Comparison of ENCODE assay signal across 9 cellular contexts in genomic region chrX:49308604-49309269, GRCh38. TPM values are rescaled to one million over a fixed set of nuclear protein-coding genes. Genes with fewer than 3 reads are reported as not detected.
DNase-seq lines count a peak whose midpoint lies in the region; ATAC-seq lines count a peak whose summit lies in the region.
"Had no signal": no experiment of that assay in that cellular context is flagged by ENCODE, and none has a peak within 500 bp of the region (broad histone marks: within the 10 kb centered on the region; RNA-seq: fewer than 3 reads in every experiment).

No MANE protein-coding gene starts in this region.

- no peak overlapping the region for H3K23ac ChIP-seq in trophoblast cell (ENCODE audit: low read length)

- H2BK12ac ChIP-seq in trophoblast cell (ENCODE audit: low read length), result peak overlapping the region; percentile 94

- no peaks in the 10 kb centered on the region for H3K9me3 ChIP-seq in T-helper 17 cell (ENCODE audit: control insufficient read depth, low read length, poor library complexity, severe bottlenecking)
- H3K9me3 ChIP-seq in trophoblast cell (ENCODE audit: insufficient read depth, low read depth, low read length), result no peaks in the 10 kb centered on the region
- H3K9me3 ChIP-seq: adrenal gland had no signal

- H4K8ac ChIP-seq in trophoblast cell (ENCODE audit: low read depth, low read length), result peak overlapping the region; percentile 92

- peak overlapping the region; percentile 87 for H2BK120ac ChIP-seq in trophoblast cell (ENCODE audit: insufficient read depth, low read length, poor library complexity)

- no peak overlapping the region for H3K9ac ChIP-seq in trophoblast cell (ENCODE audit: low read length)

- peak overlapping the region; percentile 85 for H2AK5ac ChIP-seq in trophoblast cell (ENCODE audit: low read length)

- peak overlapping the region; percentile 88 for H2AFZ ChIP-seq in trophoblast cell (ENCODE audit: insufficient read depth, low read length, poor library complexity)

- DNase-seq in ELF-1 (ENCODE audit: low read depth, low spot score), result peak; percentile 18
- DNase-seq in T-helper 17 cell, result no peak
- DNase-seq in fibroblast of gingiva (ENCODE audit: low read depth), result peak; percentile 13
- no peak for DNase-seq in trophoblast cell
- no peak for DNase-seq in HK-2 (ENCODE audit: unreplicated experiment)
- no peak for DNase-seq in NCI-H2227 (lab: John Stamatoyannopoulos, UW; ENCODE audit: unreplicated experiment)
- no peak for DNase-seq in NAMALWA (ENCODE audit: low spot score)

- ATAC-seq in T-helper 17 cell (peak; percentile 58), GM21515 (IDR thresholded peaks at IDR 0.05; ENCODE audit: unreplicated experiment) (no peak)

- H3K4me3 ChIP-seq in trophoblast cell (ENCODE audit: low read depth, low read length), result no peak overlapping the region

- peak overlapping the region; percentile 87 for H2BK5ac ChIP-seq in trophoblast cell (ENCODE audit: low read depth, low read length, poor library complexity)

- H3K18ac ChIP-seq in trophoblast cell (ENCODE audit: low read length), result peak overlapping the region; percentile 82

- peak overlapping the region; percentile 72 for H4K12ac ChIP-seq in trophoblast cell (ENCODE audit: low read depth, low read length)

- H3K4me2 ChIP-seq in trophoblast cell (ENCODE audit: low read length), result no peak overlapping the region

- WGBS in trophoblast cell (ENCODE audit: extremely low coverage, insufficient coverage, insufficient read length), result no CpG with 5 or more reads among the region's 15 CpGs

- H3K4me1 Mint-ChIP-seq in T-helper 17 cell, result peaks cover 13% of the 10 kb centered on the region

- no peaks in the 10 kb centered on the region for H3K36me3 ChIP-seq in trophoblast cell (ENCODE audit: control insufficient read depth in 1 of 2, insufficient read depth in 2 of 2, low read length in 2 of 2)
- H3K36me3 ChIP-seq: adrenal gland had no signal

- H3K27ac Mint-ChIP-seq in T-helper 17 cell, result peak overlapping the region; percentile 97

- peak overlapping the region; percentile 94 for H3K14ac ChIP-seq in trophoblast cell (ENCODE audit: low read length)

- peak overlapping the region; percentile 85 for H3K27ac ChIP-seq in trophoblast cell (ENCODE audit: low read depth, low read length)

- H3K27me3 Mint-ChIP-seq in T-helper 17 cell, result no peaks in the 10 kb centered on the region

- peak overlapping the region; percentile 93 for H4K91ac ChIP-seq in trophoblast cell (ENCODE audit: low read depth, low read length)

- peaks cover 6 to 10% of the 10 kb centered on the region in 2 experiments for H3K4me1 ChIP-seq in trophoblast cell (ENCODE audit: control insufficient read depth in 1 of 2, insufficient read depth in 2 of 2, low read length in 2 of 2)

- H3K27me3 ChIP-seq in trophoblast cell (ENCODE audit: insufficient read depth, low read length), result no peaks in the 10 kb centered on the region

- H3K79me1 ChIP-seq in trophoblast cell (ENCODE audit: low read length), result peaks cover 7% of the 10 kb centered on the region

- peaks cover 2% of the 10 kb centered on the region for H3K36me3 Mint-ChIP-seq in T-helper 17 cell (ENCODE audit: low read depth)

- peak overlapping the region; percentile 58 for H3K4ac ChIP-seq in trophoblast cell (ENCODE audit: low read depth, low read length)

- H3K4me3 Mint-ChIP-seq in T-helper 17 cell, result peak overlapping the region; percentile 94

- H3K79me2 ChIP-seq in trophoblast cell (ENCODE audit: control insufficient read depth, insufficient read depth, low read length, poor library complexity), result peaks cover 3% of the 10 kb centered on the region

RNA-seq across cellular contexts. Expression of gene GAGE10, which starts 5.3 kb away (rescaled TPM):
- total RNA-seq in T-helper 17 cell, result not detected
- polyA plus RNA-seq in trophoblast cell (2013), result not detected in 2 replicates
- total RNA-seq: adrenal gland had no signal
- polyA plus RNA-seq: adrenal gland had no signal

RNA-seq across cellular contexts. Expression of gene GAGE12J, which starts 13.1 kb away (rescaled TPM):
- not detected for total RNA-seq in T-helper 17 cell
- not detected in 2 replicates for polyA plus RNA-seq in trophoblast cell (2013)
- total RNA-seq: adrenal gland had no signal
- polyA plus RNA-seq: adrenal gland had no signal

RNA-seq across cellular contexts. Expression of gene GAGE13, which starts 22.6 kb away (rescaled TPM):
- total RNA-seq in T-helper 17 cell, result not detected
- polyA plus RNA-seq in trophoblast cell (2013), result not detected in 2 replicates
- total RNA-seq: adrenal gland had no signal
- polyA plus RNA-seq: adrenal gland had no signal

RNA-seq across cellular contexts. Expression of gene PPP1R3F, which starts 39.1 kb away (rescaled TPM):
- 10 to 100 TPM in 1 of 2 donors, 1 to 10 TPM in 1; 8.3 to 10.8 TPM for total RNA-seq in T-helper 17 cell
- 2.7 and 2.9 TPM in 2 replicates for polyA plus RNA-seq in trophoblast cell (2013)

RNA-seq across cellular contexts. Expression of gene FOXP3, which starts 44.2 kb away (rescaled TPM):
- total RNA-seq in T-helper 17 cell, result 10 to 100 TPM; 16.1 to 19.1 TPM
- 0.11 TPM in 2 replicates for polyA plus RNA-seq in trophoblast cell (2013)

Comparison
In these comparisons a context has a peak if more than half of its experiments do, and no peak if none do; other contexts are left out.
1. DNase-seq: peak in ELF-1 (single experiment) and fibroblast of gingiva (single experiment); none in T-helper 17 cell (0 of 3), trophoblast cell (0 of 2), HK-2 (single experiment), NCI-H2227 (single experiment) and NAMALWA (single experiment).